8 cellular contexts compared by ENCODE assay signal in genomic region chr1:23343246-23344110, GRCh38. TPM values are rescaled to one million over a fixed set of nuclear protein-coding genes. Genes with fewer than 3 reads are reported as not detected.
DNase-seq lines count a peak whose midpoint lies in the region; ATAC-seq and TF ChIP-seq lines count a peak whose summit lies in the region.

No MANE protein-coding gene starts in this region.

- TF ChIP-seq POLR2A in NB4 (IDR thresholded peaks at IDR 0.05; ENCODE audit: extremely low read depth, insufficient read length): no peak

- H3K27ac Mint-ChIP-seq in activated CD8-positive, alpha-beta T cell treated with anti-CD3 and anti-CD28 coated beads, Interleukin-2, amount 10 ng/mL, durations not matched to agents 7 days and 5 days: peak overlapping the region; percentile 94

- H3K27me3 Mint-ChIP-seq in activated CD8-positive, alpha-beta T cell treated with anti-CD3 and anti-CD28 coated beads, Interleukin-2, amount 10 ng/mL, durations not matched to agents 7 days and 5 days (ENCODE audit: low read depth): no peaks in the 10 kb centered on the region

- peaks cover 37% of the 10 kb centered on the region for H3K36me3 Mint-ChIP-seq in activated CD8-positive, alpha-beta T cell treated with anti-CD3 and anti-CD28 coated beads, Interleukin-2, amount 10 ng/mL, durations not matched to agents 7 days and 5 days (ENCODE audit: low read depth)

- CTCF ChIA-PET in activated CD8-positive, alpha-beta T cell treated with anti-CD3 and anti-CD28 coated beads, Interleukin-2, amount 10 ng/mL, durations not matched to agents 7 days and 5 days (lab: Charles Lee): interaction anchor here (0.7 to 4.0 kb wide), 10 partner anchors 10 to 291 kb away, joined by 3 to 19 read pairs (median 6); no protein-coding TSS in a partner anchor

- TF ChIP-seq CTCF in NB4 (IDR thresholded peaks at IDR 0.05; ENCODE audit: low read depth, low read length) (no peak), epithelial cell of esophagus (IDR thresholded peaks at IDR 0.05; ENCODE audit: insufficient read depth, low read depth, low read length, missing control alignments) (no peak)

- peaks cover 41% of the 10 kb centered on the region for H3K4me1 Mint-ChIP-seq in activated CD8-positive, alpha-beta T cell treated with anti-CD3 and anti-CD28 coated beads, Interleukin-2, amount 10 ng/mL, durations not matched to agents 7 days and 5 days (ENCODE audit: low read depth)

- peak; percentile 47 for DNase-seq in GM03348 (ENCODE audit: low spot score)
- DNase-seq in H4 (ENCODE audit: low spot score): peak; percentile 31
- DNase-seq in NB4 (ENCODE audit: low read depth): peak; percentile 55
- peak; percentile 55 for DNase-seq in activated CD8-positive, alpha-beta T cell treated with anti-CD3 and anti-CD28 coated beads, Interleukin-2, amount 10 ng/mL, durations not matched to agents 7 days and 5 days
- DNase-seq in epithelial cell of esophagus (ENCODE audit: low read depth): peak; percentile 73
- DNase-seq in myocyte (ENCODE audit: low read depth): peak; percentile 64
- DNase-seq in stimulated activated naive CD8-positive, alpha-beta T cell treated with anti-CD3 and anti-CD28 coated beads, Interleukin-15, Interleukin-2, amounts not matched to agents 100 U/mL and 50 U/mL, for 24 hours: peak; percentile 65
- no peak for DNase-seq in KG1 (lab: John Stamatoyannopoulos, UW)

- ATAC-seq in activated CD8-positive, alpha-beta T cell treated with anti-CD3 and anti-CD28 coated beads, Interleukin-2, amount 10 ng/mL, durations not matched to agents 7 days and 5 days: peak; percentile 5
- peak; percentile 11 for ATAC-seq in stimulated activated naive CD8-positive, alpha-beta T cell treated with anti-CD3 and anti-CD28 coated beads, Interleukin-15, Interleukin-2, amounts not matched to agents 100 U/mL and 50 U/mL, for 24 hours

- POLR2A ChIA-PET in activated CD8-positive, alpha-beta T cell treated with anti-CD3 and anti-CD28 coated beads, Interleukin-2, amount 10 ng/mL, durations not matched to agents 7 days and 5 days (lab: Charles Lee): interaction anchor here (0.5 to 1.8 kb wide), 19 partner anchors 9 to 616 kb away, joined by 3 to 38 read pairs (median 4); partner anchors contain the start of genes PNRC2, RPL11 and ZNF436

- no peaks in the 10 kb centered on the region for H3K9me3 Mint-ChIP-seq in activated CD8-positive, alpha-beta T cell treated with anti-CD3 and anti-CD28 coated beads, Interleukin-2, amount 10 ng/mL, durations not matched to agents 7 days and 5 days (ENCODE audit: insufficient read depth)

- H3K4me3 Mint-ChIP-seq in activated CD8-positive, alpha-beta T cell treated with anti-CD3 and anti-CD28 coated beads, Interleukin-2, amount 10 ng/mL, durations not matched to agents 7 days and 5 days: peak overlapping the region; percentile 86

- H3K4me3 ChIP-seq in NB4 (ENCODE audit: low read depth, low read length) (peak overlapping the region; percentile 79), epithelial cell of esophagus (ENCODE audit: low read length) (peak overlapping the region; percentile 80)

RNA-seq across cellular contexts. Expression of gene HNRNPR, which starts 0.6 kb away (rescaled TPM):
- 165 and 180 TPM in 2 replicates for total RNA-seq in H4 (2014; rRNA removed; shearing (Covaris generic))
- 100 to 1,000 TPM; 217 to 231 TPM for total RNA-seq in activated CD8-positive, alpha-beta T cell treated with anti-CD3 and anti-CD28 coated beads, Interleukin-2, amount 10 ng/mL, durations not matched to agents 7 days and 5 days
- total RNA-seq in myocyte: 85.9 and 91.8 TPM in 2 replicates
- 71.9 TPM for polyA plus RNA-seq in myocyte (2012)

RNA-seq across cellular contexts. Expression of gene ZNF436, which starts 26.2 kb away (rescaled TPM):
- total RNA-seq in H4 (2014; rRNA removed; shearing (Covaris generic)): 18.0 and 20.8 TPM in 2 replicates
- total RNA-seq in activated CD8-positive, alpha-beta T cell treated with anti-CD3 and anti-CD28 coated beads, Interleukin-2, amount 10 ng/mL, durations not matched to agents 7 days and 5 days: 1 to 10 TPM; 5.0 to 5.4 TPM
- total RNA-seq in myocyte: 17.3 and 18.8 TPM in 2 replicates
- polyA plus RNA-seq in myocyte (2012): 7.6 TPM
